Comparison of ENCODE assay signal across 8 cellular contexts in the genomic region with DNA sequence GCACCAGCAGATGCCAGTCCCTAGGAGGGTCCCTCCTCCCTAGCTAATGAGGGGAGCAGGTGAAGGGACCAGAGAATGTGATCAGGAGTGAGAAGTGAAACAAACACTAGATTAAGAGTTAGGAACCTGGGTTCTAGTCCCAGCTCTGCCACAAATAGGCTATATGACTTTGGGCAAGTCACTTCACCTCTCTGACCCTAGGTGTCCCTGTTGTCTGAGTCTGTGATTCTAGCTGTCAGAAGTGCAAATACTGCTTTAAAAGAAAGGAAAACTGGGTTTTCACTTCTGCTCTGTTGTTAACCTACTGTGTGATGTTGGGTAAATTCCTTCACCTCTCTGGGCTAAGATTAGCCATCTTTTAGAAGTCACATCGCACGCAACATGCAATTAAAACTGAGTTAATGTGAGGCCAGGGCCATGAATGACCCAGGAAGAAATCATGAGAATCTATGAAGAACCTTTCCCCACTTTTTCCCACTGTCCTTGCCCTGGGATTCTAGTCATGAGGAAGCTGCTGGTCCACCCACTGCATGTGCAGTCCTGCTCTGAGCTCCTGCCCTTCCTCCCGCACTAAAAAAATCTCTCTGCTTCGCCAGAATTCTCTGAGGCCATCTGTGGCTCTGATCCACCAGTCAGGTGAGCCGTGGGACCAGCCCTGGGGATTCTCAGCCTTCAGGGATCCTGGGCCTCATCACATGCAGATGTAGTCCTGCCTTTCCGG.
A peak's percentile ranks its signal among the peaks of the same experiment; 100 is the strongest.
DNase-seq lines count a peak whose midpoint lies in the region; ATAC-seq and TF ChIP-seq lines count a peak whose summit lies in the region.

No MANE protein-coding gene starts in this region.

- H3K79me2 ChIP-seq in osteoblast (ENCODE audit: insufficient read depth, low read length) (no peaks in the 10 kb centered on the region), mammary epithelial cell (ENCODE audit: insufficient read depth, low read length) (no peaks in the 10 kb centered on the region)

- no peaks in the 10 kb centered on the region for H3K36me3 Mint-ChIP-seq in activated CD4-positive, alpha-beta T cell treated with anti-CD3 and anti-CD28 coated beads, Interleukin-2, amount 10 ng/mL, durations not matched to agents 24 days and 14 days (ENCODE audit: low read depth)
- no peaks in the 10 kb centered on the region for H3K36me3 Mint-ChIP-seq in effector memory CD8-positive, alpha-beta T cell (ENCODE audit: insufficient read depth)

- DNase-seq in activated CD4-positive, alpha-beta T cell treated with anti-CD3 and anti-CD28 coated beads, Interleukin-2, amount 10 ng/mL, durations not matched to agents 24 days and 14 days: peak; percentile 83
- no peak for DNase-seq in activated CD4-positive, alpha-beta T cell treated with anti-CD3 and anti-CD28 coated beads, Interleukin-2, amount 50 U/mL, for 48 hours
- DNase-seq in NCI-H2171 treated with DMSO at 0.1 percent for 48 hours (lab: John Stamatoyannopoulos, UW) (peak; percentile 91), osteoblast (ENCODE audit: insufficient read length, low spot score, missing footprints) (no peak), mammary epithelial cell (no peak)
- peak; percentile 31 to 46 (median 40) for DNase-seq in effector memory CD8-positive, alpha-beta T cell
- no peak for DNase-seq in effector CD4-positive, alpha-beta T cell

- H3K4me3 ChIP-seq in osteoblast (ENCODE audit: insufficient read depth, low read length) (no peak overlapping the region), mammary epithelial cell (replicated peaks in 1 of 3; ENCODE audit: insufficient read depth in 1 of 3, low read depth in 2 of 3, low read length in 3 of 3) (no peak overlapping the region)

- H3K4me2 ChIP-seq in osteoblast (ENCODE audit: insufficient read depth, low read length) (peak overlapping the region; percentile 36), mammary epithelial cell (ENCODE audit: insufficient read depth, low read depth, low read length) (no peak overlapping the region)

- H3K9ac ChIP-seq in mammary epithelial cell (ENCODE audit: insufficient read depth, low read length): no peak overlapping the region

- TF ChIP-seq CTCF in osteoblast (IDR thresholded peaks at IDR 0.05; ENCODE audit: extremely low read depth, low read depth, low read length) (peak; percentile 45), mammary epithelial cell (conservative IDR thresholded peaks at IDR 0.05 in 1 of 2, IDR thresholded peaks at IDR 0.05 in 1 of 2; ENCODE audit: extremely low read depth in 1 of 2, insufficient read depth in 1 of 2, low read depth in 1 of 2, low read length in 2 of 2) (peak in 1 of 2 donors; percentile 22)

- CTCF ChIA-PET in mammary epithelial cell (lab: Charles Lee; ENCODE audit: low non-redundant PET): no interaction called here

- peaks cover 26% of the 10 kb centered on the region for H3K4me1 Mint-ChIP-seq in activated CD4-positive, alpha-beta T cell treated with anti-CD3 and anti-CD28 coated beads, Interleukin-2, amount 10 ng/mL, durations not matched to agents 24 days and 14 days
- peaks cover 4 to 8% of the 10 kb centered on the region in 2 donors for H3K4me1 Mint-ChIP-seq in effector memory CD8-positive, alpha-beta T cell (ENCODE audit: low read depth in 2 of 2)

- dilution Hi-C loops in mammary epithelial cell (cut with HindIII; ENCODE audit: low sequenced_read_pairs): no loop called here

- peaks cover 5% of the 10 kb centered on the region for H3K9me3 Mint-ChIP-seq in activated CD4-positive, alpha-beta T cell treated with anti-CD3 and anti-CD28 coated beads, Interleukin-2, amount 10 ng/mL, durations not matched to agents 24 days and 14 days
- H3K9me3 Mint-ChIP-seq in effector memory CD8-positive, alpha-beta T cell: no peaks in the 10 kb centered on the region

- H3K27me3 Mint-ChIP-seq in activated CD4-positive, alpha-beta T cell treated with anti-CD3 and anti-CD28 coated beads, Interleukin-2, amount 10 ng/mL, durations not matched to agents 24 days and 14 days: peaks cover 11% of the 10 kb centered on the region
- H3K27me3 Mint-ChIP-seq in effector memory CD8-positive, alpha-beta T cell: peaks cover 4 to 45% of the 10 kb centered on the region in 2 donors

- no TSS peak for BruUV-seq in mammary epithelial cell (replicated peaks; lab: Mats Ljungman, UMichigan)

- no peak overlapping the region for H3K27ac ChIP-seq in osteoblast (ENCODE audit: low read depth, low read length)
- H3K27ac ChIP-seq in mammary epithelial cell (ENCODE audit: insufficient read depth, low read depth, low read length): no peak overlapping the region

- H4K20me1 ChIP-seq in osteoblast (ENCODE audit: insufficient read depth, low read length): no peaks in the 10 kb centered on the region
- H4K20me1 ChIP-seq in mammary epithelial cell (ENCODE audit: insufficient read depth, low read length): no peaks in the 10 kb centered on the region

- H3K27me3 ChIP-seq in osteoblast (ENCODE audit: insufficient read depth, low read length): no peaks in the 10 kb centered on the region
- H3K27me3 ChIP-seq in mammary epithelial cell (ENCODE audit: insufficient read depth, low read length): peaks cover 2% of the 10 kb centered on the region

- H2AFZ ChIP-seq in osteoblast (ENCODE audit: low read length) (no peak overlapping the region), mammary epithelial cell (ENCODE audit: low read depth, low read length) (no peak overlapping the region)

- H3K27ac Mint-ChIP-seq in activated CD4-positive, alpha-beta T cell treated with anti-CD3 and anti-CD28 coated beads, Interleukin-2, amount 10 ng/mL, durations not matched to agents 24 days and 14 days: peak overlapping the region; percentile 10
- no peak overlapping the region for H3K27ac Mint-ChIP-seq in effector memory CD8-positive, alpha-beta T cell

- 42% methylated on average over 6 of the region's 6 CpGs for WGBS in mammary epithelial cell (ENCODE audit: low coverage, missing lambda C conversion rate)

- intact Hi-C loops in activated CD4-positive, alpha-beta T cell treated with anti-CD3 and anti-CD28 coated beads, Interleukin-2, amount 10 ng/mL, durations not matched to agents 24 days and 14 days (cut with micrococcal nuclease): loop anchor here (1.0 to 5.0 kb wide), 3 partner anchors 68 to 186 kb away; no protein-coding TSS in a partner anchor
- intact Hi-C loops in mammary epithelial cell (cut with micrococcal nuclease): loop anchor here (2.0 kb wide), 1 partner anchor 186 kb away; no protein-coding TSS in a partner anchor

- H3K9me3 ChIP-seq in osteoblast (ENCODE audit: low read depth, low read length): no peaks in the 10 kb centered on the region
- H3K9me3 ChIP-seq in mammary epithelial cell (replicated peaks; ENCODE audit: insufficient read depth, low read length): no peaks in the 10 kb centered on the region

- peak; percentile 69 for ATAC-seq in effector memory CD8-positive, alpha-beta T cell (replicated peaks)
- no peak for ATAC-seq in GM18517 (IDR thresholded peaks at IDR 0.05; ENCODE audit: unreplicated experiment)

- no peak overlapping the region for H3K4me3 Mint-ChIP-seq in activated CD4-positive, alpha-beta T cell treated with anti-CD3 and anti-CD28 coated beads, Interleukin-2, amount 10 ng/mL, durations not matched to agents 24 days and 14 days
- H3K4me3 Mint-ChIP-seq in effector memory CD8-positive, alpha-beta T cell: no peak overlapping the region

- in situ Hi-C loops in mammary epithelial cell (cut with MboI; ENCODE audit: low sequenced_read_pairs in 2 of 2): no loop called here

- peaks cover 18% of the 10 kb centered on the region for H3K4me1 ChIP-seq in osteoblast (ENCODE audit: insufficient read depth, low read length)
- H3K4me1 ChIP-seq in mammary epithelial cell (ENCODE audit: insufficient read depth, low read length): no peaks in the 10 kb centered on the region

- H3K36me3 ChIP-seq in osteoblast (ENCODE audit: insufficient read depth, low read length) (no peaks in the 10 kb centered on the region), mammary epithelial cell (ENCODE audit: insufficient read depth, low read length) (no peaks in the 10 kb centered on the region)

Comparison
In these comparisons a context has a peak if more than half of its experiments do, and no peak if none do; other contexts are left out.
1. DNase-seq: peak in activated CD4-positive, alpha-beta T cell treated with anti-CD3 and anti-CD28 coated beads, Interleukin-2, amount 10 ng/mL, durations not matched to agents 24 days and 14 days (single experiment), NCI-H2171 treated with DMSO at 0.1 percent for 48 hours (single experiment) and effector memory CD8-positive, alpha-beta T cell (3 of 3); none in activated CD4-positive, alpha-beta T cell treated with anti-CD3 and anti-CD28 coated beads, Interleukin-2, amount 50 U/mL, for 48 hours (0 of 2), osteoblast (single experiment), effector CD4-positive, alpha-beta T cell (single experiment) and mammary epithelial cell (single experiment).